Comparison of ENCODE assay signal across 10 cellular contexts in the genomic region with DNA sequence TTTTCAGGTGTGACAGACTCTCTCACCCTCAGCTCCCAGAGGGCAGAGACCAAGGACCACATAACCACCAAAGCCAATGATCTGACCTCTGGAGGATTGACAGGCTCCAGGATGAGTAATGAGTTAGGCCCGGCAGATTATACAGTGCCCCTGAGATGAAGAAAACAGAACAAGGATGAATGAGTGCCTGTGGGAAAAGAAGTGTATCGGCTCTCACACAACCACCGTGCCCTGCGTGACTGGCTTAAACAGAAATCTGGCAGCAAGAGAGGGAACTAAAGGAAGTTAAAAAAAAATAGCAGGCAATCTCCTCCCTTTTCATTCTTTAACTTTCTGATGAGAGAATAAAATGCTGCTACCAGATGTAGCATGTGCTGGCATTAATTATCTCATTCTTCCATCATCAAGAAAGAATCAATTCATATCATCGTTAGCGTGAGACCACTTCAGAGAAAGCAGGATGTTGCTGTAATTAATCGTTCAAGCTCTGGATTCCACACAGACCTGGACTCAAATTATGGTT.
DNase-seq lines count a peak whose midpoint lies in the region; ATAC-seq lines count a peak whose summit lies in the region.
"Had no signal": no experiment of that assay in that cellular context is flagged by ENCODE, and none has a peak within 500 bp of the region (broad histone marks: within the 10 kb centered on the region; RNA-seq: fewer than 3 reads in every experiment).

No MANE protein-coding gene starts in this region.

- H3K9me3 ChIP-seq in skeletal muscle satellite cell (replicated peaks; ENCODE audit: low read length), result no peaks in the 10 kb centered on the region

- no peak overlapping the region for H3K4me3 ChIP-seq in skeletal muscle satellite cell (ENCODE audit: low read length)
- H3K4me3 ChIP-seq: cardiac muscle cell had no signal

- peaks cover 41% of the 10 kb centered on the region for H3K4me1 ChIP-seq in skeletal muscle satellite cell (ENCODE audit: control insufficient read depth, insufficient read depth, low read length)

- H3K4me2 ChIP-seq in skeletal muscle satellite cell (ENCODE audit: low read length), result peak overlapping the region; percentile 6

- H3K9ac ChIP-seq in skeletal muscle satellite cell (ENCODE audit: low read depth, low read length), result peak overlapping the region; percentile 55

- peak; percentile 47 for DNase-seq in ecto neural progenitor cell (ENCODE audit: low spot score)
- no peak for DNase-seq in C1 segment of cervical spinal cord (lab: John Stamatoyannopoulos, UW)
- DNase-seq in medulla oblongata (ENCODE audit: extremely low spot score), result no peak
- no peak for DNase-seq in GOT3 (lab: John Stamatoyannopoulos, UW)

- no peaks in the 10 kb centered on the region for H3K36me3 ChIP-seq in skeletal muscle satellite cell (ENCODE audit: insufficient read depth, low read length)
- H3K36me3 ChIP-seq: cardiac muscle cell had no signal

- peak; percentile 69 for ATAC-seq in GM19438 (IDR thresholded peaks at IDR 0.05; ENCODE audit: low read depth, unreplicated experiment)
- ATAC-seq in HG03442 (IDR thresholded peaks at IDR 0.05; ENCODE audit: unreplicated experiment), result peak; percentile 60
- no peak for ATAC-seq in HG02938 (IDR thresholded peaks at IDR 0.05; ENCODE audit: unreplicated experiment)
- ATAC-seq: left lobe of liver had no signal

- no peaks in the 10 kb centered on the region for H3K27me3 ChIP-seq in skeletal muscle satellite cell (ENCODE audit: control insufficient read depth, insufficient read depth, low read length)
- H3K27me3 ChIP-seq: cardiac muscle cell had no signal
